Comparison of ENCODE assay signal across 19 cellular contexts in the genomic region with DNA sequence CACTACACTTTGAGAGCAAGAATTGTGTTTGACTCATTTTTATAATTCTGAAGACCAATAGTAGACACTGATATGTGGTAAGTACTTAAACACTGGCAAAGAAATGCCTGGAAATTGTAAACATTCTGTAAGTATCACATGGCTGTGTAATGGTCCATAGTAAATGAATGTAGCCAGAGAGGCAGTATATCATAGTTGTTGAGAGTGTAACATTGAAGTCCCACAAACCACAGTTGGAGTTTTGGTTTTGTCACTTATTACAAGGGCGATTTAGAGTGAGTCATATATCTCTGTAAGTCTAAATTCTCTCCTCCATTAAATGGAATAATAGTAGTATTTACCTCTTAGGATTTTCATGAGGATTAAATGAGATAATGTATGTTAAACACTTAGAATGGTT.
A peak's percentile ranks its signal among the peaks of the same experiment; 100 is the strongest.
DNase-seq lines count a peak whose midpoint lies in the region; ATAC-seq and TF ChIP-seq lines count a peak whose summit lies in the region.
"Had no signal": no experiment of that assay in that cellular context is flagged by ENCODE, and none has a peak within 500 bp of the region (broad histone marks: within the 10 kb centered on the region; RNA-seq: fewer than 3 reads in every experiment).

No MANE protein-coding gene starts in this region.

- no peak for TF ChIP-seq POLR2A in upper lobe of left lung (IDR thresholded peaks at IDR 0.05)

- no peak overlapping the region for H3K23ac ChIP-seq in mesenchymal stem cell (ENCODE audit: low read length in 2 of 2)

- no peaks in the 10 kb centered on the region for H3K9me3 ChIP-seq in mesenchymal stem cell (ENCODE audit: control insufficient read depth, low read length)
- no peaks in the 10 kb centered on the region for H3K9me3 ChIP-seq in upper lobe of left lung
- H3K9me3 ChIP-seq: ascending aorta; BLaER1 treated with 17β-estradiol and CSF1 and Interleukin-3, amounts not matched to agents 10 nM and 100 nM; neutrophil had no signal

- TF ChIP-seq CTCF in dorsolateral prefrontal cortex (IDR thresholded peaks at IDR 0.05 in 54 of 56, conservative IDR thresholded peaks at IDR 0.05 in 2 of 56; ENCODE audit: low read depth in 1 of 56, partially characterized antibody in 56 of 56) (no peak), upper lobe of left lung (IDR thresholded peaks at IDR 0.05) (no peak)

- no peak for TF ChIP-seq EP300 in upper lobe of left lung (IDR thresholded peaks at IDR 0.05)

- H3K9ac ChIP-seq in mesenchymal stem cell (ENCODE audit: low read length): no peak overlapping the region
- H3K9ac ChIP-seq: BLaER1 treated with 17β-estradiol and CSF1 and Interleukin-3, amounts not matched to agents 10 nM and 100 nM; GM23248 had no signal

- no peak overlapping the region for H3K4me3 ChIP-seq in mesenchymal stem cell (ENCODE audit: insufficient read depth in 1 of 2, low read depth in 1 of 2, low read length in 2 of 2)
- H3K4me3 ChIP-seq in dorsolateral prefrontal cortex: no peak overlapping the region
- H3K4me3 ChIP-seq in upper lobe of left lung: no peak overlapping the region
- H3K4me3 ChIP-seq: ascending aorta; BLaER1 treated with 17β-estradiol and CSF1 and Interleukin-3, amounts not matched to agents 10 nM and 100 nM; GM23248 had no signal

- H2BK120ac ChIP-seq in mesenchymal stem cell (ENCODE audit: low read depth, low read length): no peak overlapping the region

- H3K79me1 ChIP-seq in mesenchymal stem cell (replicated peaks; ENCODE audit: low read length, poor library complexity, severe bottlenecking): no peaks in the 10 kb centered on the region

- no peak overlapping the region for H3K18ac ChIP-seq in mesenchymal stem cell (ENCODE audit: low read depth in 1 of 2, low read length in 2 of 2)

- H3K4me1 ChIP-seq in mesenchymal stem cell (ENCODE audit: control insufficient read depth, insufficient read depth, low read depth, low read length) (no peaks in the 10 kb centered on the region), upper lobe of left lung (no peaks in the 10 kb centered on the region)
- H3K4me1 ChIP-seq: ascending aorta; BLaER1 treated with 17β-estradiol and CSF1 and Interleukin-3, amounts not matched to agents 10 nM and 100 nM had no signal

- peak; percentile 78 for ATAC-seq in GM18907 (IDR thresholded peaks at IDR 0.05; ENCODE audit: unreplicated experiment)
- ATAC-seq in HG02588 (IDR thresholded peaks at IDR 0.05; ENCODE audit: unreplicated experiment): peak; percentile 72
- peak; percentile 57 for ATAC-seq in HG03520 (IDR thresholded peaks at IDR 0.05; ENCODE audit: unreplicated experiment)
- no peak for ATAC-seq in HG03342 (IDR thresholded peaks at IDR 0.05; ENCODE audit: unreplicated experiment)
- no peak for ATAC-seq in upper lobe of left lung (ENCODE audit: low FRiP score in 2 of 2)

- no CpG with 5 or more reads among the region's 1 CpG for WGBS in mesenchymal stem cell
- 68 to 97% methylated on average over 1 of the region's 1 CpG for WGBS in upper lobe of left lung, 2 donors

- H2AFZ ChIP-seq in mesenchymal stem cell (ENCODE audit: low read depth, low read length): no peak overlapping the region
- H2AFZ ChIP-seq: GM23248 had no signal

- no peak overlapping the region for H3K4me2 ChIP-seq in mesenchymal stem cell (ENCODE audit: low read length, poor library complexity, severe bottlenecking)
- H3K4me2 ChIP-seq: BLaER1 treated with 17β-estradiol and CSF1 and Interleukin-3, amounts not matched to agents 10 nM and 100 nM had no signal

- intact Hi-C loops in dorsolateral prefrontal cortex (cut with DNase I): no loop called here

- no peak overlapping the region for H3K4ac ChIP-seq in mesenchymal stem cell (ENCODE audit: low read depth in 1 of 2, low read length in 2 of 2)

- DNase-seq in mesenchymal stem cell: peak; percentile 67
- DNase-seq in NCI-H69 (lab: John Stamatoyannopoulos, UW): no peak
- no peak for DNase-seq in dorsolateral prefrontal cortex
- DNase-seq in upper lobe of left lung: no peak
- DNase-seq: activated effector memory CD4-positive, alpha-beta T cell treated with anti-CD3 and anti-CD28 coated beads, Interleukin-2, amount 50 U/mL, for 16 hours; dermis blood vessel endothelial cell; GM23248; KG1; NCI-H187 treated with DMSO at 0.1 percent for 48 hours; NCI-H82; Right ventricle myocardium superior; T-helper 9 cell had no signal

- H2BK12ac ChIP-seq in mesenchymal stem cell (ENCODE audit: low read length in 2 of 2): no peak overlapping the region

- H3K27me3 ChIP-seq in mesenchymal stem cell (ENCODE audit: control insufficient read depth in 1 of 2, insufficient read depth in 1 of 2, low read length in 2 of 2): no peaks in the 10 kb centered on the region
- H3K27me3 ChIP-seq in dorsolateral prefrontal cortex: no peaks in the 10 kb centered on the region
- H3K27me3 ChIP-seq in upper lobe of left lung: no peaks in the 10 kb centered on the region
- H3K27me3 ChIP-seq: ascending aorta; BLaER1 treated with 17β-estradiol and CSF1 and Interleukin-3, amounts not matched to agents 10 nM and 100 nM; neutrophil had no signal

- no peak overlapping the region for H3K14ac ChIP-seq in mesenchymal stem cell (ENCODE audit: low read length in 2 of 2)

- H3K36me3 ChIP-seq in mesenchymal stem cell (ENCODE audit: control insufficient read depth in 1 of 2, insufficient read depth in 2 of 2, low read depth in 1 of 2, low read length in 2 of 2): no peaks in the 10 kb centered on the region
- no peaks in the 10 kb centered on the region for H3K36me3 ChIP-seq in upper lobe of left lung
- H3K36me3 ChIP-seq: ascending aorta; BLaER1 treated with 17β-estradiol and CSF1 and Interleukin-3, amounts not matched to agents 10 nM and 100 nM; neutrophil had no signal

- no peak overlapping the region for H2AK5ac ChIP-seq in mesenchymal stem cell (ENCODE audit: low read length, severe bottlenecking)

- no peak overlapping the region for H2BK5ac ChIP-seq in mesenchymal stem cell (ENCODE audit: low read depth, low read length, poor library complexity, severe bottlenecking)

- no peak overlapping the region for H4K8ac ChIP-seq in mesenchymal stem cell (ENCODE audit: low read length)

- H2BK15ac ChIP-seq in mesenchymal stem cell (ENCODE audit: low read depth, poor library complexity, severe bottlenecking): no peak overlapping the region

- no peak overlapping the region for H4K91ac ChIP-seq in mesenchymal stem cell (ENCODE audit: low read length)

- H3K27ac ChIP-seq in mesenchymal stem cell (ENCODE audit: low read length, poor library complexity, severe bottlenecking): no peak overlapping the region
- H3K27ac ChIP-seq in dorsolateral prefrontal cortex: peak overlapping the region in 3 of 59 donors; percentile 15 to 33 (median 18)
- H3K27ac ChIP-seq in upper lobe of left lung: no peak overlapping the region
- H3K27ac ChIP-seq: ascending aorta; BLaER1 treated with 17β-estradiol and CSF1 and Interleukin-3, amounts not matched to agents 10 nM and 100 nM; GM23248; neutrophil had no signal

Comparison
In these comparisons a context has a peak if more than half of its experiments do, and no peak if none do; other contexts are left out.
1. ATAC-seq: peak in GM18907 (single experiment), HG02588 (single experiment) and HG03520 (single experiment); none in HG03342 (single experiment) and upper lobe of left lung (0 of 2).